Comparison of ENCODE assay signal across 5 cellular contexts in the genomic region with DNA sequence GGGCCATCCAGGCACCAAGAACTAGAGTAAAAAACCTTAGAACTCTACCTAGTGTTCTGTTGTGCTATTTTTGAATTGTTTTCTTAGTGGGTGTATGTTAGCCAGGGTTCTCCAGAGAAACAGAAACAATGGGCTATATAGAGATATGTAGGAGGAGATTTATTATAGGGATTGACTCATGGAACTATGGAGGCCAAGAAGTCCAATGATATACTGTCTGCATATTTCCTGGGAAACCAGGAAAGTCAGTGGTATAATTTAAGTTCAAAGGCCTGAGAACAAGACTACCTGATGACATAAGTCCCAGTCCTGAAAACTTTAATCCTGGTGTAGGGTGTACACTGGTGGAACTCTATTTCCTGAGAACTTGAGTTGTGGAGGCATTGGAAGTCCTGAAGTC.
"Had no signal": no experiment of that assay in that cellular context is flagged by ENCODE, and none has a peak within 500 bp of the region (broad histone marks: within the 10 kb centered on the region; RNA-seq: fewer than 3 reads in every experiment).

No MANE protein-coding gene starts in this region.

- FAIRE-seq: HepG2, HTR-8/SVneo, K562 had no signal

- H3K4me3 ChIP-seq: K562 had no signal

- ATAC-seq: HepG2, K562 had no signal

- H3K27ac ChIP-seq: HL-60 had no signal

- DNase-seq: IMR-90 had no signal
